ENCODE assay signal across 8 cellular contexts in the genomic region with DNA sequence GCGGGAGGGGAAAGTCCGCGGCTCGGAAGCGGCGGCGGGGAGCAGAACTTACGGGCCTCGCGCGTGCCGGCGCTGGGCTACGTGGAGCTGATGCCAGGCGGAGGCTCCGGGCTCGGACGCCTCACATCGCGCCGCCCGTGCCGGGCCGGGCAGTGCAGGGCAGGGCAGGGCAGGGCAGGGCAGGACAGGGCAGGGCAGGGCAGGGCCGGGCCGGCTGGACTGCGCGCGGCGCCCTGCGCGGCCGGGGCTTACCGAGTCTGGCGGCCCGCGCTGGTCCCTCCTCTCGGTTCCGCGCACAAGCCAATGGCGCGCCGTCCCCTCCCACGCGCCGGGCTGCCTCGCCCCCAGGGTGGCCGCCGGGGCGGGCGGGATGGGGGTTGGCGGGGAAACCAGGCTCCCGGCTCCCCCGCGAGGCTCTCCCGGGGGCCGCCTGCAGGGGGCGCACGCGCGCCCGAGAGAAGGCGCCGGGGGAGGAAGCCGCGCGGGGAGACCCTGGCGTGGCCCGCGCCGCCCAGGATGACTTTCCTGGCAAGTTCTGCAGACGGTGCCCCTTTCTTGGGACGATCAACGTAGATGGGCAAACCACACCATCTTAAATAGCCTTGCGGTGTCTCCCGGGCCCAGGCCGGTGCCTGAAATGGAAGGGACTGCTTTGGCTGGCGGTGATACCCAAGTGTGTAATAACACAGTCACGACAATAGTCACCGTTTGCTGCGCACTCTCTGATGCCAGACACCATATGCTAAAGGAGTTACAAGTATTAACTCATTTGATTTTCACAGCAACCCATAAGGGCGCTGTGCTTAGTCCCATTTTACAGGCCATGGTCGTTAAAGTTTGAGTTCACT. TPM values are rescaled to one million over a fixed set of nuclear protein-coding genes. Genes with fewer than 3 reads are reported as not detected.
A peak's percentile ranks its signal among the peaks of the same experiment; 100 is the strongest.
DNase-seq lines count a peak whose midpoint lies in the region; TF ChIP-seq lines count a peak whose summit lies in the region.

A gene with protein sequence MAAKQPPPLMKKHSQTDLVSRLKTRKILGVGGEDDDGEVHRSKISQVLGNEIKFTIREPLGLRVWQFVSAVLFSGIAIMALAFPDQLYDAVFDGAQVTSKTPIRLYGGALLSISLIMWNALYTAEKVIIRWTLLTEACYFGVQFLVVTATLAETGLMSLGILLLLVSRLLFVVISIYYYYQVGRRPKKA (minus strand): TSS at position 259 of the 848 bp plus-strand sequence. CDS start 12,548 bp downstream, outside the sequence.

- TF ChIP-seq CTCF in HFF-Myc (IDR thresholded peaks at IDR 0.05; ENCODE audit: low read depth, low read length, missing control alignments), result peak; percentile 46
- peak; percentile 91 for TF ChIP-seq CTCF in left ventricle myocardium inferior (IDR thresholded peaks at IDR 0.05; ENCODE audit: borderline replicate concordance)
- TF ChIP-seq CTCF in vagina (IDR thresholded peaks at IDR 0.05), result peak; percentile 28 to 65 (median 32)

- H3K27me3 ChIP-seq in left ventricle myocardium inferior (ENCODE audit: low read depth) (no peaks in the 10 kb centered on the region), rectal smooth muscle tissue (ENCODE audit: control insufficient read depth, insufficient read depth, low read length) (no peaks in the 10 kb centered on the region), vagina (no peaks in the 10 kb centered on the region)

- 8 to 14% (median 11%) methylated on average over 52 to 83 of the region's 83 CpGs for WGBS in adipose tissue, 3 donors

- H3K27ac ChIP-seq in adipose tissue (ENCODE audit: low read depth, low read length), result peak within 1 kb of the TSS; percentile 17
- peak within 1 kb of the TSS; percentile 89 for H3K27ac ChIP-seq in left ventricle myocardium inferior (replicated peaks)
- peak within 1 kb of the TSS; percentile 13 for H3K27ac ChIP-seq in rectal smooth muscle tissue (ENCODE audit: low read depth, low read length)
- peak within 1 kb of the TSS; percentile 79 for H3K27ac ChIP-seq in vagina

- H3K9me3 ChIP-seq in left ventricle myocardium inferior (replicated peaks) (no peaks in the 10 kb centered on the region), vagina (no peaks in the 10 kb centered on the region)

- DNase-seq in AML-193 (lab: John Stamatoyannopoulos, UW), result peak; percentile 20 to 35
- DNase-seq in HFF-Myc (ENCODE audit: extremely low read depth, low read depth), result no peak
- DNase-seq in SKM-1 (lab: John Stamatoyannopoulos, UW; ENCODE audit: unreplicated experiment), result peak; percentile 24
- peak; percentile 88 for DNase-seq in left ventricle myocardium inferior
- DNase-seq in vagina (ENCODE audit: extremely low spot score in 2 of 2), result no peak
- no peak for DNase-seq in cortex of kidney (lab: John Stamatoyannopoulos, UW)

- peak in 1 of 2 donors; percentile 77 for TF ChIP-seq POLR2A in vagina (IDR thresholded peaks at IDR 0.05)

- peak within 1 kb of the TSS; percentile 51 for H3K9ac ChIP-seq in rectal smooth muscle tissue (ENCODE audit: low read length)

- H3K4me1 ChIP-seq in left ventricle myocardium inferior (peaks cover 82% of the 10 kb centered on the region), rectal smooth muscle tissue (ENCODE audit: control insufficient read depth, insufficient read depth, low read length) (no peaks in the 10 kb centered on the region), vagina (peaks cover 2% of the 10 kb centered on the region)

- intact Hi-C loops in left ventricle myocardium inferior (cut with micrococcal nuclease) (loop anchor here (10.0 kb wide), 1 partner anchor 74 kb away; no protein-coding TSS in a partner anchor), vagina (cut with DNase I) (no loop called here)

- H3K4me3 ChIP-seq in HFF-Myc (replicated peaks; ENCODE audit: low read depth, low read length), result peak within 1 kb of the TSS; percentile 40
- H3K4me3 ChIP-seq in left ventricle myocardium inferior, result peak within 1 kb of the TSS; percentile 99
- H3K4me3 ChIP-seq in rectal smooth muscle tissue (ENCODE audit: low read length), result peak within 1 kb of the TSS; percentile 87
- H3K4me3 ChIP-seq in vagina, result peak within 1 kb of the TSS; percentile 71 to 75

- H3K36me3 ChIP-seq in left ventricle myocardium inferior, result no peaks in the 10 kb centered on the region
- no peaks in the 10 kb centered on the region for H3K36me3 ChIP-seq in rectal smooth muscle tissue (ENCODE audit: control insufficient read depth, insufficient read depth, low read length)
- no peaks in the 10 kb centered on the region for H3K36me3 ChIP-seq in vagina

RNA-seq across cellular contexts. Expression of the gene that starts here (rescaled TPM):
- polyA plus RNA-seq in adipose tissue, result 10 to 100 TPM; 39.4 to 75.9 (median 51.9) TPM
- total RNA-seq in left ventricle myocardium inferior, result 39.4 TPM
- total RNA-seq in vagina, result 50.6 TPM

Comparison
In these comparisons a context has a peak if more than half of its experiments do, and no peak if none do; other contexts are left out.
1. DNase-seq: peak in AML-193 (2 of 2), SKM-1 (single experiment) and left ventricle myocardium inferior (single experiment); none in HFF-Myc (single experiment), vagina (0 of 2) and cortex of kidney (single experiment).
2. H3K4me3 ChIP-seq: peak in every context shown above with its lines; median percentile 99 in left ventricle myocardium inferior; 87 in rectal smooth muscle tissue; 73 in vagina; 40 in HFF-Myc.
3. CTCF ChIP-seq: peak in every context shown above with its lines; median percentile 91 in left ventricle myocardium inferior; 46 in HFF-Myc; 32 in vagina.
4. H3K27ac ChIP-seq: peak in every context shown above with its lines; median percentile 89 in left ventricle myocardium inferior; 79 in vagina; 17 in adipose tissue; 13 in rectal smooth muscle tissue.